Comparison of ENCODE assay signal across 8 cellular contexts in genomic region chr6:17705428-17705777, GRCh38. TPM values are rescaled to one million over a fixed set of nuclear protein-coding genes. Genes with fewer than 3 reads are reported as not detected.
DNase-seq lines count a peak whose midpoint lies in the region; ATAC-seq and TF ChIP-seq lines count a peak whose summit lies in the region.

No MANE protein-coding gene starts in this region.

- peak; percentile 23 to 24 for ATAC-seq in activated T-cell treated with anti-CD3 and anti-CD28 coated beads, Interleukin-2, amount 50 U/mL, for 4 hours
- ATAC-seq in GM18498 (IDR thresholded peaks at IDR 0.05; ENCODE audit: unreplicated experiment) = no peak

- H3K27ac Mint-ChIP-seq in neural crest cell (ENCODE audit: unreplicated experiment) = peak overlapping the region; percentile 98

- no peak for TF ChIP-seq CTCF in VCaP (conservative IDR thresholded peaks at IDR 0.05)
- TF ChIP-seq CTCF in fibroblast of mammary gland (conservative IDR thresholded peaks at IDR 0.05; ENCODE audit: control insufficient read depth, insufficient read depth, low read depth, low read length) = no peak
- TF ChIP-seq CTCF in neural crest cell (conservative IDR thresholded peaks at IDR 0.05) = no peak

- H3K27me3 Mint-ChIP-seq in activated T-cell treated with anti-CD3 and anti-CD28 coated beads, Interleukin-2, amount 50 U/mL, for 4 hours (ENCODE audit: low read depth) = no peaks in the 10 kb centered on the region
- no peaks in the 10 kb centered on the region for H3K27me3 Mint-ChIP-seq in neural crest cell (ENCODE audit: low read depth)

- H3K27ac ChIP-seq in VCaP = peak overlapping the region; percentile 76

- H3K9me3 Mint-ChIP-seq in activated T-cell treated with anti-CD3 and anti-CD28 coated beads, Interleukin-2, amount 50 U/mL, for 4 hours = no peaks in the 10 kb centered on the region
- no peaks in the 10 kb centered on the region for H3K9me3 Mint-ChIP-seq in neural crest cell

- no peak for DNase-seq in activated T-cell treated with anti-CD3 and anti-CD28 coated beads, Interleukin-2, amount 50 U/mL, for 4 hours
- no peak for DNase-seq in activated T-cell treated with anti-CD3 and anti-CD28 coated beads, Interleukin-2, amount 50 U/mL, for 48 hours
- DNase-seq in HS-5 (ENCODE audit: low read depth) (peak; percentile 47), fibroblast of mammary gland (ENCODE audit: low read depth) (peak; percentile 78), neural crest cell (ENCODE audit: low read depth, low spot score) (no peak)
- no peak for DNase-seq in activated effector memory CD4-positive, alpha-beta T cell treated with Interleukin-2 at 50 U/mL for 16 hours

- H3K4me3 Mint-ChIP-seq in activated T-cell treated with anti-CD3 and anti-CD28 coated beads, Interleukin-2, amount 50 U/mL, for 4 hours = peak overlapping the region; percentile 93
- H3K4me3 Mint-ChIP-seq in neural crest cell = peak overlapping the region; percentile 91

- H3K4me3 ChIP-seq in fibroblast of mammary gland (ENCODE audit: control insufficient read depth, low read depth, low read length) = peak overlapping the region; percentile 85

- peaks cover 40% of the 10 kb centered on the region for H3K4me1 Mint-ChIP-seq in activated T-cell treated with anti-CD3 and anti-CD28 coated beads, Interleukin-2, amount 50 U/mL, for 4 hours (ENCODE audit: low read depth)
- peaks cover 16% of the 10 kb centered on the region for H3K4me1 Mint-ChIP-seq in neural crest cell

- peaks cover 10% of the 10 kb centered on the region for H3K36me3 Mint-ChIP-seq in activated T-cell treated with anti-CD3 and anti-CD28 coated beads, Interleukin-2, amount 50 U/mL, for 4 hours (ENCODE audit: insufficient read depth)
- H3K36me3 Mint-ChIP-seq in neural crest cell (ENCODE audit: low read depth) = peaks cover 3% of the 10 kb centered on the region

RNA-seq across cellular contexts. Expression of gene NUP153, which starts 1.3 kb away (rescaled TPM):
- 100 to 1,000 TPM; 105 to 108 (median 106) TPM for total RNA-seq in activated T-cell treated with anti-CD3 and anti-CD28 coated beads, Interleukin-2, amount 50 U/mL, for 4 hours
- total RNA-seq in neural crest cell = 74.6 and 78.7 TPM in 2 replicates

Comparison
In these comparisons a context has a peak if more than half of its experiments do, and no peak if none do; other contexts are left out.
1. DNase-seq: peak in HS-5 (single experiment) and fibroblast of mammary gland (single experiment); none in activated T-cell treated with anti-CD3 and anti-CD28 coated beads, Interleukin-2, amount 50 U/mL, for 4 hours (single experiment), activated T-cell treated with anti-CD3 and anti-CD28 coated beads, Interleukin-2, amount 50 U/mL, for 48 hours (0 of 2), neural crest cell (single experiment) and activated effector memory CD4-positive, alpha-beta T cell treated with Interleukin-2 at 50 U/mL for 16 hours (single experiment).